Comparison of ENCODE assay signal across 13 cellular contexts in the genomic region with DNA sequence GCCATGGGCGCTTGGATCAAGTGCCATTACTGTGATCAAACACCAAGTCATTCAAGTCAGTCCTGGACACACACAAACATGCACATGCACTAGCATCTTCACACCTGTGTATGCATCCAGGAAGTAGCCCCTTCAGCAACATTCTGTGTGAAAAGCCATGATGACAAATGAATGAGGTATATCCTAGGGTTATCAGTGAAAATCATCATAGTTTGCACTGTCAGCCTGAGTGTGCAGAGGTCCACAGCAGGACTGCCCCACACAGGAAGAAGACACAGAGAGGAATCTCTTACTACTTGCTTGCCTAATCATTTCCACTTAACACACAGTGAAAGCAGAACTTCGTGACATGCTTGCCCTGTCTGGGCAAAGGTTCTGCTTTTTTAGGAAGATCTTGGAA.
DNase-seq lines count a peak whose midpoint lies in the region; ATAC-seq, FAIRE-seq and TF ChIP-seq lines count a peak whose summit lies in the region.
"Had no signal": no experiment of that assay in that cellular context is flagged by ENCODE, and none has a peak within 500 bp of the region (broad histone marks: within the 10 kb centered on the region; RNA-seq: fewer than 3 reads in every experiment).

No MANE protein-coding gene starts in this region.

- H3K27ac Mint-ChIP-seq in activated naive CD8-positive, alpha-beta T cell treated with anti-CD3 and anti-CD28 coated beads, Interleukin-2, amount 10 ng/mL, durations not matched to agents 7 days and 5 days: no peak overlapping the region
- H3K27ac Mint-ChIP-seq in activated naive CD8-positive, alpha-beta T cell treated with anti-CD3 and anti-CD28 coated beads for 36 hours: no peak overlapping the region
- H3K27ac Mint-ChIP-seq in immature natural killer cell: peak overlapping the region; percentile 69 to 88 (median 79)
- H3K27ac Mint-ChIP-seq in stimulated activated naive CD8-positive, alpha-beta T cell treated with anti-CD3 and anti-CD28 coated beads, Interleukin-15, amount 100 ng/mL, for 72 hours: no peak overlapping the region

- POLR2A ChIA-PET in activated naive CD8-positive, alpha-beta T cell treated with anti-CD3 and anti-CD28 coated beads, Interleukin-2, amount 10 ng/mL, durations not matched to agents 7 days and 5 days (lab: Charles Lee): no interaction called here
- POLR2A ChIA-PET in HEK293T (lab: Yijun Ruan, JAX): no interaction called here

- CTCF ChIA-PET in HEK293T (lab: Yijun Ruan, JAX): no interaction called here

- TF ChIP-seq CTCF in D721Med (IDR thresholded peaks at IDR 0.05; ENCODE audit: insufficient read depth, missing control alignments): no peak

- no peak overlapping the region for H3K4me3 Mint-ChIP-seq in activated naive CD8-positive, alpha-beta T cell treated with anti-CD3 and anti-CD28 coated beads, Interleukin-2, amount 10 ng/mL, durations not matched to agents 7 days and 5 days
- no peak overlapping the region for H3K4me3 Mint-ChIP-seq in activated naive CD8-positive, alpha-beta T cell treated with anti-CD3 and anti-CD28 coated beads for 36 hours
- H3K4me3 Mint-ChIP-seq in immature natural killer cell: peak overlapping the region in 2 of 5 donors; percentile 30 to 36
- no peak overlapping the region for H3K4me3 Mint-ChIP-seq in stimulated activated naive CD8-positive, alpha-beta T cell treated with anti-CD3 and anti-CD28 coated beads, Interleukin-15, amount 100 ng/mL, for 72 hours

- no peak for DNase-seq in activated naive CD8-positive, alpha-beta T cell treated with anti-CD3 and anti-CD28 coated beads, Interleukin-2, amount 10 ng/mL, durations not matched to agents 7 days and 5 days
- DNase-seq in activated naive CD8-positive, alpha-beta T cell treated with anti-CD3 and anti-CD28 coated beads for 36 hours: no peak
- peak; percentile 91 for DNase-seq in SIG-M5 treated with dmso at 0.1 percent for 504 hours (lab: John Stamatoyannopoulos, UW; ENCODE audit: unreplicated experiment)
- DNase-seq in immature natural killer cell: peak in 1 of 3 donors; percentile 30
- DNase-seq in stimulated activated naive CD8-positive, alpha-beta T cell treated with anti-CD3 and anti-CD28 coated beads, Interleukin-15, amount 100 ng/mL, for 72 hours: no peak
- DNase-seq in D721Med (ENCODE audit: insufficient read length, low spot score): no peak
- DNase-seq in HEK293T (ENCODE audit: extremely low spot score): no peak
- DNase-seq: activated CD8-positive, alpha-beta memory T cell treated with anti-CD3 and anti-CD28 coated beads, Interleukin-2, amount 50 U/mL, for 4 hours; DMS153; dorsolateral prefrontal cortex; NCI-H1436; uterus had no signal

- H3K4me1 Mint-ChIP-seq in activated naive CD8-positive, alpha-beta T cell treated with anti-CD3 and anti-CD28 coated beads, Interleukin-2, amount 10 ng/mL, durations not matched to agents 7 days and 5 days: peaks cover 10% of the 10 kb centered on the region
- H3K4me1 Mint-ChIP-seq in activated naive CD8-positive, alpha-beta T cell treated with anti-CD3 and anti-CD28 coated beads for 36 hours: peaks cover 15% of the 10 kb centered on the region
- H3K4me1 Mint-ChIP-seq in immature natural killer cell: peaks cover 31 to 47% of the 10 kb centered on the region in 2 donors
- peaks cover 33% of the 10 kb centered on the region for H3K4me1 Mint-ChIP-seq in stimulated activated naive CD8-positive, alpha-beta T cell treated with anti-CD3 and anti-CD28 coated beads, Interleukin-15, amount 100 ng/mL, for 72 hours

- FAIRE-seq in D721Med (lab: Jason Lieb, UNC): no peak

- no peaks in the 10 kb centered on the region for H3K27me3 Mint-ChIP-seq in activated naive CD8-positive, alpha-beta T cell treated with anti-CD3 and anti-CD28 coated beads, Interleukin-2, amount 10 ng/mL, durations not matched to agents 7 days and 5 days
- no peaks in the 10 kb centered on the region for H3K27me3 Mint-ChIP-seq in activated naive CD8-positive, alpha-beta T cell treated with anti-CD3 and anti-CD28 coated beads for 36 hours
- peaks cover 0 to 4% (median 3%) of the 10 kb centered on the region in 3 donors for H3K27me3 Mint-ChIP-seq in immature natural killer cell (ENCODE audit: low read depth in 3 of 3)
- H3K27me3 Mint-ChIP-seq in stimulated activated naive CD8-positive, alpha-beta T cell treated with anti-CD3 and anti-CD28 coated beads, Interleukin-15, amount 100 ng/mL, for 72 hours: peaks cover 14% of the 10 kb centered on the region

- H3K36me3 Mint-ChIP-seq in activated naive CD8-positive, alpha-beta T cell treated with anti-CD3 and anti-CD28 coated beads, Interleukin-2, amount 10 ng/mL, durations not matched to agents 7 days and 5 days: no peaks in the 10 kb centered on the region
- no peaks in the 10 kb centered on the region for H3K36me3 Mint-ChIP-seq in activated naive CD8-positive, alpha-beta T cell treated with anti-CD3 and anti-CD28 coated beads for 36 hours
- no peaks in the 10 kb centered on the region for H3K36me3 Mint-ChIP-seq in immature natural killer cell

- H3K9me3 Mint-ChIP-seq in activated naive CD8-positive, alpha-beta T cell treated with anti-CD3 and anti-CD28 coated beads, Interleukin-2, amount 10 ng/mL, durations not matched to agents 7 days and 5 days: no peaks in the 10 kb centered on the region
- no peaks in the 10 kb centered on the region for H3K9me3 Mint-ChIP-seq in activated naive CD8-positive, alpha-beta T cell treated with anti-CD3 and anti-CD28 coated beads for 36 hours
- H3K9me3 Mint-ChIP-seq in immature natural killer cell: no peaks in the 10 kb centered on the region
- H3K9me3 Mint-ChIP-seq in stimulated activated naive CD8-positive, alpha-beta T cell treated with anti-CD3 and anti-CD28 coated beads, Interleukin-15, amount 100 ng/mL, for 72 hours: no peaks in the 10 kb centered on the region

- peak; percentile 35 for ATAC-seq in activated naive CD8-positive, alpha-beta T cell treated with anti-CD3 and anti-CD28 coated beads, Interleukin-2, amount 10 ng/mL, durations not matched to agents 7 days and 5 days (ENCODE audit: low read depth)
- ATAC-seq in stimulated activated naive CD8-positive, alpha-beta T cell treated with anti-CD3 and anti-CD28 coated beads, Interleukin-15, amount 100 ng/mL, for 72 hours: peak; percentile 40
- ATAC-seq in GM18502 (IDR thresholded peaks at IDR 0.05; ENCODE audit: poor library complexity, unreplicated experiment): no peak

TF ChIP-seq in HEK293T, 16 proteins besides CTCF, POLR2A, EP300 and RAD21:
- TF ChIP-seq, protein P1, sequence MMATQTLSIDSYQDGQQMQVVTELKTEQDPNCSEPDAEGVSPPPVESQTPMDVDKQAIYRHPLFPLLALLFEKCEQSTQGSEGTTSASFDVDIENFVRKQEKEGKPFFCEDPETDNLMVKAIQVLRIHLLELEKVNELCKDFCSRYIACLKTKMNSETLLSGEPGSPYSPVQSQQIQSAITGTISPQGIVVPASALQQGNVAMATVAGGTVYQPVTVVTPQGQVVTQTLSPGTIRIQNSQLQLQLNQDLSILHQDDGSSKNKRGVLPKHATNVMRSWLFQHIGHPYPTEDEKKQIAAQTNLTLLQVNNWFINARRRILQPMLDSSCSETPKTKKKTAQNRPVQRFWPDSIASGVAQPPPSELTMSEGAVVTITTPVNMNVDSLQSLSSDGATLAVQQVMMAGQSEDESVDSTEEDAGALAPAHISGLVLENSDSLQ (IDR thresholded peaks at IDR 0.05): no peak
- TF ChIP-seq FOXM1 (IDR thresholded peaks at IDR 0.05; ENCODE audit: borderline replicate concordance) (no peak), FOXA1 (IDR thresholded peaks at IDR 0.05) (no peak), NFRKB (IDR thresholded peaks at IDR 0.05) (no peak), BHLHE40 (IDR thresholded peaks at IDR 0.05; ENCODE audit: borderline replicate concordance) (no peak), ZNF384 (IDR thresholded peaks at IDR 0.05) (no peak), LEF1 (IDR thresholded peaks at IDR 0.05; ENCODE audit: borderline replicate concordance) (no peak), SP1 (IDR thresholded peaks at IDR 0.05) (no peak), CTBP1 (IDR thresholded peaks at IDR 0.05; ENCODE audit: borderline replicate concordance) (no peak), HDGF (IDR thresholded peaks at IDR 0.05; ENCODE audit: borderline replicate concordance) (no peak), L3MBTL2 (conservative IDR thresholded peaks at IDR 0.05) (no peak), ARNT (IDR thresholded peaks at IDR 0.05) (no peak), SUZ12 (IDR thresholded peaks at IDR 0.05) (no peak), ELF4 (IDR thresholded peaks at IDR 0.05) (no peak), TARDBP (IDR thresholded peaks at IDR 0.05) (no peak), FOXK2 (IDR thresholded peaks at IDR 0.05) (no peak)

Comparison
In these comparisons a context has a peak if more than half of its experiments do, and no peak if none do; other contexts are left out.
1. H3K27ac Mint-ChIP-seq: peak in immature natural killer cell (6 of 6); none in activated naive CD8-positive, alpha-beta T cell treated with anti-CD3 and anti-CD28 coated beads, Interleukin-2, amount 10 ng/mL, durations not matched to agents 7 days and 5 days (single experiment), activated naive CD8-positive, alpha-beta T cell treated with anti-CD3 and anti-CD28 coated beads for 36 hours (single experiment) and stimulated activated naive CD8-positive, alpha-beta T cell treated with anti-CD3 and anti-CD28 coated beads, Interleukin-15, amount 100 ng/mL, for 72 hours (0 of 2).